In genomic region chr12:7629465-7629864, GRCh38 we compare ENCODE assay signal across 28 cellular contexts. TPM values are rescaled to one million over a fixed set of nuclear protein-coding genes. Genes with fewer than 3 reads are reported as not detected.
"Had no signal": no experiment of that assay in that cellular context is flagged by ENCODE, and none has a peak within 500 bp of the region (broad histone marks: within the 10 kb centered on the region; RNA-seq: fewer than 3 reads in every experiment).

No MANE protein-coding gene starts in this region.

- H3K36me3 ChIP-seq: esophagus squamous epithelium, gastroesophageal sphincter, spleen, tibial nerve had no signal

- H3K27ac ChIP-seq: esophagus squamous epithelium, gastroesophageal sphincter, parathyroid adenoma, psoas muscle, spleen, testis, tibial nerve had no signal

- H3K9me3 Mint-ChIP-seq: central memory CD8-positive, alpha-beta T cell; dendritic cell treated with granulocyte-macrophage colony-stimulating factor and Interleukin-4, amounts not matched to agents 40 ng/mL and 50 ng/mL, for 4 days; effector memory CD8-positive, alpha-beta T cell; stimulated activated memory B cell treated with anti-CD40 and anti-IgM and Interleukin-4, amounts not matched to agents 10 μg/mL and 1 μg/mL and 100 μg/mL, for 72 hours; stimulated activated naive CD8-positive, alpha-beta T cell treated with anti-CD3 and anti-CD28 coated beads, Interleukin-15, Interleukin-2, amounts not matched to agents 100 ng/mL and 50 ng/mL, for 24 hours had no signal

- H3K4me3 ChIP-seq: esophagus squamous epithelium, gastroesophageal sphincter, psoas muscle, spleen, tibial nerve had no signal

- H3K27me3 Mint-ChIP-seq: dendritic cell treated with granulocyte-macrophage colony-stimulating factor and Interleukin-4, amounts not matched to agents 40 ng/mL and 50 ng/mL, for 4 days had no signal

- DNase-seq: effector memory CD8-positive, alpha-beta T cell; esophagus squamous epithelium; foreskin fibroblast; kidney glomerular epithelial cell; mesendoderm; naive thymus-derived CD4-positive, alpha-beta T cell; occipital lobe; psoas muscle; retina; spleen; stimulated activated CD4-positive, alpha-beta T cell treated with anti-CD3 and anti-CD28 coated beads, Interleukin-15, amount 100 ng/mL, for 24 hours; stimulated activated CD4-positive, alpha-beta T cell treated with anti-CD3 and anti-CD28 coated beads, Interleukin-1b, Interleukin-23, amount 100 ng/mL, for 48 hours; stimulated activated CD4-positive, alpha-beta T cell treated with anti-CD3 and anti-CD28 coated beads, Interleukin-4, amount 100 ng/mL, for 24 hours; testis had no signal

- H3K4me3 Mint-ChIP-seq: central memory CD8-positive, alpha-beta T cell; dendritic cell treated with granulocyte-macrophage colony-stimulating factor and Interleukin-4, amounts not matched to agents 40 ng/mL and 50 ng/mL, for 4 days; effector memory CD8-positive, alpha-beta T cell; naive thymus-derived CD4-positive, alpha-beta T cell; stimulated activated memory B cell treated with anti-CD40 and anti-IgM and Interleukin-4, amounts not matched to agents 10 μg/mL and 1 μg/mL and 100 μg/mL, for 72 hours; stimulated activated naive CD8-positive, alpha-beta T cell treated with anti-CD3 and anti-CD28 coated beads, Interleukin-15, Interleukin-2, amounts not matched to agents 100 ng/mL and 50 ng/mL, for 24 hours had no signal

- H3K36me3 Mint-ChIP-seq: stimulated activated memory B cell treated with anti-CD40 and anti-IgM and Interleukin-4, amounts not matched to agents 10 μg/mL and 1 μg/mL and 100 μg/mL, for 72 hours had no signal

- H3K27ac Mint-ChIP-seq: dendritic cell treated with granulocyte-macrophage colony-stimulating factor and Interleukin-4, amounts not matched to agents 40 ng/mL and 50 ng/mL, for 4 days; effector memory CD8-positive, alpha-beta T cell; naive thymus-derived CD4-positive, alpha-beta T cell; stimulated activated memory B cell treated with anti-CD40 and anti-IgM and Interleukin-4, amounts not matched to agents 10 μg/mL and 1 μg/mL and 100 μg/mL, for 72 hours; stimulated activated naive CD8-positive, alpha-beta T cell treated with anti-CD3 and anti-CD28 coated beads, Interleukin-15, Interleukin-2, amounts not matched to agents 100 ng/mL and 50 ng/mL, for 24 hours had no signal

- H3K27me3 ChIP-seq: esophagus squamous epithelium, testis, tibial nerve had no signal

- H3K9me3 ChIP-seq: esophagus squamous epithelium, gastroesophageal sphincter, psoas muscle, spleen, testis, tibial nerve had no signal

- H3K4me1 ChIP-seq: esophagus squamous epithelium, gastroesophageal sphincter, parathyroid adenoma, psoas muscle, testis, tibial nerve had no signal

- H3K4me1 Mint-ChIP-seq: central memory CD8-positive, alpha-beta T cell; stimulated activated memory B cell treated with anti-CD40 and anti-IgM and Interleukin-4, amounts not matched to agents 10 μg/mL and 1 μg/mL and 100 μg/mL, for 72 hours had no signal

RNA-seq across cellular contexts. Expression of gene APOBEC1, which starts 36.2 kb away (rescaled TPM):
- total RNA-seq: epithelial cell of proximal tubule; esophagus squamous epithelium; gastroesophageal sphincter; liver; lung microvascular endothelial cell; mononuclear cell; naive thymus-derived CD4-positive, alpha-beta T cell; occipital lobe; psoas muscle; sciatic nerve; skeletal muscle tissue; spleen; tibial nerve; ureter had no signal
